In genomic region chrX:134803551-134804183, GRCh38 we compare ENCODE assay signal across 10 cellular contexts. TPM values are rescaled to one million over a fixed set of nuclear protein-coding genes. Genes with fewer than 3 reads are reported as not detected.
DNase-seq lines count a peak whose midpoint lies in the region; ATAC-seq and TF ChIP-seq lines count a peak whose summit lies in the region.
"Had no signal": no experiment of that assay in that cellular context is flagged by ENCODE, and none has a peak within 500 bp of the region (broad histone marks: within the 10 kb centered on the region; RNA-seq: fewer than 3 reads in every experiment).

No MANE protein-coding gene starts in this region.

- H3K36me3 ChIP-seq in mammary epithelial cell (ENCODE audit: insufficient read depth, low read length), result no peaks in the 10 kb centered on the region

- no peaks in the 10 kb centered on the region for H3K79me2 ChIP-seq in mammary epithelial cell (ENCODE audit: insufficient read depth, low read length)

- CTCF ChIA-PET in mammary epithelial cell (lab: Charles Lee; ENCODE audit: low non-redundant PET), result no interaction called here

- no peaks in the 10 kb centered on the region for H4K20me1 ChIP-seq in mammary epithelial cell (ENCODE audit: insufficient read depth, low read length)

- H3K4me2 ChIP-seq in mammary epithelial cell (ENCODE audit: insufficient read depth, low read depth, low read length), result no peak overlapping the region

- no peaks in the 10 kb centered on the region for H3K9me3 ChIP-seq in mammary epithelial cell (replicated peaks; ENCODE audit: insufficient read depth, low read length)

- ATAC-seq in GM21367 (IDR thresholded peaks at IDR 0.05; ENCODE audit: unreplicated experiment), result peak; percentile 56
- ATAC-seq in GM18873 (IDR thresholded peaks at IDR 0.05; ENCODE audit: low FRiP score, unreplicated experiment), result no peak

- dilution Hi-C loops in mammary epithelial cell (cut with HindIII; ENCODE audit: low sequenced_read_pairs), result no loop called here

- H3K4me1 ChIP-seq in mammary epithelial cell (ENCODE audit: insufficient read depth, low read length), result no peaks in the 10 kb centered on the region

- WGBS in mammary epithelial cell (ENCODE audit: low coverage, missing lambda C conversion rate), result 73% methylated on average over 4 of the region's 4 CpGs

- no peaks in the 10 kb centered on the region for H3K27me3 ChIP-seq in mammary epithelial cell (ENCODE audit: insufficient read depth, low read length)

- peak; percentile 14 for DNase-seq in GM10266 (ENCODE audit: extremely low spot score)
- DNase-seq in Jurkat, Clone E6-1 (ENCODE audit: low read depth, low spot score), result peak; percentile 77
- peak; percentile 81 for DNase-seq in central memory CD4-positive, alpha-beta T cell
- no peak for DNase-seq in mammary epithelial cell
- DNase-seq in stimulated activated CD8-positive, alpha-beta memory T cell treated with anti-CD3 and anti-CD28 coated beads, Interleukin-4, amount 100 ng/mL, for 48 hours, result no peak
- no peak for DNase-seq in DMS153 treated with DMSO at 0.1 percent for 48 hours (lab: John Stamatoyannopoulos, UW; ENCODE audit: unreplicated experiment)
- DNase-seq: anterior cingulate cortex, GDM1 had no signal

- BruUV-seq in mammary epithelial cell (replicated peaks; lab: Mats Ljungman, UMichigan), result no TSS peak

- intact Hi-C loops in mammary epithelial cell (cut with micrococcal nuclease), result no loop called here

- no peak overlapping the region for H3K9ac ChIP-seq in mammary epithelial cell (ENCODE audit: insufficient read depth, low read length)

- H2AFZ ChIP-seq in mammary epithelial cell (ENCODE audit: low read depth, low read length), result no peak overlapping the region

- in situ Hi-C loops in mammary epithelial cell (cut with MboI; ENCODE audit: low sequenced_read_pairs in 2 of 2), result no loop called here

- no peak overlapping the region for H3K27ac ChIP-seq in mammary epithelial cell (ENCODE audit: insufficient read depth, low read depth, low read length)

- no peak overlapping the region for H3K4me3 ChIP-seq in Jurkat, Clone E6-1 (ENCODE audit: low read length)
- no peak overlapping the region for H3K4me3 ChIP-seq in mammary epithelial cell (replicated peaks in 1 of 3; ENCODE audit: insufficient read depth in 1 of 3, low read depth in 2 of 3, low read length in 3 of 3)

- no peak for TF ChIP-seq CTCF in GM10266 (IDR thresholded peaks at IDR 0.05; ENCODE audit: control insufficient read depth, insufficient read depth, low read depth, missing control alignments)
- no peak for TF ChIP-seq CTCF in mammary epithelial cell (conservative IDR thresholded peaks at IDR 0.05 in 1 of 2, IDR thresholded peaks at IDR 0.05 in 1 of 2; ENCODE audit: extremely low read depth in 1 of 2, insufficient read depth in 1 of 2, low read depth in 1 of 2, low read length in 2 of 2)

RNA-seq across cellular contexts. Expression of gene PABIR2, which starts 6.7 kb away (rescaled TPM):
- 36.5 TPM for polyA plus RNA-seq in Jurkat, Clone E6-1 (2012; ENCODE audit: insufficient read depth, insufficient read length)
- total RNA-seq in mammary epithelial cell, result 10 to 100 TPM in 1 of 2 donors, 1 to 10 TPM in 1; 6.8 to 23.9 TPM
- 14.0 TPM for polyA plus RNA-seq in mammary epithelial cell
- 26.0 TPM for polyA minus RNA-seq in mammary epithelial cell

Comparison
In these comparisons a context has a peak if more than half of its experiments do, and no peak if none do; other contexts are left out.
1. DNase-seq: peak in GM10266 (single experiment), Jurkat, Clone E6-1 (single experiment) and central memory CD4-positive, alpha-beta T cell (single experiment); none in mammary epithelial cell (single experiment), stimulated activated CD8-positive, alpha-beta memory T cell treated with anti-CD3 and anti-CD28 coated beads, Interleukin-4, amount 100 ng/mL, for 48 hours (single experiment) and DMS153 treated with DMSO at 0.1 percent for 48 hours (single experiment).